In genomic region chr19:17347361-17347760, GRCh38 we compare ENCODE assay signal across 14 cellular contexts. TPM values are rescaled to one million over a fixed set of nuclear protein-coding genes. Genes with fewer than 3 reads are reported as not detected.
DNase-seq lines count a peak whose midpoint lies in the region; ATAC-seq and TF ChIP-seq lines count a peak whose summit lies in the region.
"Had no signal": no experiment of that assay in that cellular context is flagged by ENCODE, and none has a peak within 500 bp of the region (broad histone marks: within the 10 kb centered on the region; RNA-seq: fewer than 3 reads in every experiment).

No MANE protein-coding gene starts in this region.

- 14 to 17% methylated on average over 5 to 6 of the region's 6 CpGs for WGBS in esophagus, 2 donors
- WGBS in tibial nerve, 2 donors, result 19 to 20% methylated on average over 6 of the region's 6 CpGs

- TF ChIP-seq CTCF in tibial nerve (IDR thresholded peaks at IDR 0.05), result no peak

- TF ChIP-seq POLR2A in tibial nerve (IDR thresholded peaks at IDR 0.05), result no peak

- H3K27me3 ChIP-seq in MG63, result no peaks in the 10 kb centered on the region
- H3K27me3 ChIP-seq in esophagus (ENCODE audit: control insufficient read depth in 1 of 2, insufficient read depth in 2 of 2, low read length in 2 of 2), result no peaks in the 10 kb centered on the region
- H3K27me3 ChIP-seq in muscle layer of duodenum (ENCODE audit: low read depth, low read length), result no peaks in the 10 kb centered on the region
- peaks cover 0 to 17% of the 10 kb centered on the region in 2 donors for H3K27me3 ChIP-seq in tibial nerve

- H3K4me1 ChIP-seq in esophagus (ENCODE audit: control insufficient read depth in 2 of 2, insufficient read depth in 2 of 2, low read length in 1 of 2), result peaks cover 0 to 4% of the 10 kb centered on the region in 2 donors
- peaks cover 3 to 15% of the 10 kb centered on the region in 2 donors for H3K4me1 ChIP-seq in muscle layer of duodenum (ENCODE audit: control insufficient read depth in 1 of 2, insufficient read depth in 2 of 2, low read length in 2 of 2)
- peaks cover 0 to 34% (median 3%) of the 10 kb centered on the region in 4 donors for H3K4me1 ChIP-seq in tibial nerve

- H3K4me3 ChIP-seq in MG63 (no peak overlapping the region), esophagus (ENCODE audit: low read depth in 1 of 2, low read length in 2 of 2) (no peak overlapping the region), muscle layer of duodenum (ENCODE audit: low read depth in 1 of 2, low read length in 2 of 2) (no peak overlapping the region), tibial nerve (no peak overlapping the region)

- H3K9me3 ChIP-seq in MG63, result no peaks in the 10 kb centered on the region
- peaks cover 0 to 3% of the 10 kb centered on the region in 2 donors for H3K9me3 ChIP-seq in esophagus (ENCODE audit: control insufficient read depth in 2 of 2, insufficient read depth in 1 of 2, low read depth in 1 of 2, low read length in 1 of 2)
- H3K9me3 ChIP-seq in muscle layer of duodenum (ENCODE audit: control insufficient read depth in 1 of 2, low read length in 2 of 2), result no peaks in the 10 kb centered on the region
- H3K9me3 ChIP-seq in tibial nerve, result no peaks in the 10 kb centered on the region

- H3K36me3 ChIP-seq in MG63, result no peaks in the 10 kb centered on the region; the same call in 1 of the 2 replicates
- no peaks in the 10 kb centered on the region for H3K36me3 ChIP-seq in esophagus (ENCODE audit: control insufficient read depth in 2 of 2, insufficient read depth in 2 of 2, low read length in 1 of 2)
- no peaks in the 10 kb centered on the region for H3K36me3 ChIP-seq in muscle layer of duodenum (ENCODE audit: control insufficient read depth in 1 of 2, insufficient read depth in 2 of 2, low read length in 2 of 2)
- H3K36me3 ChIP-seq in tibial nerve, result peaks cover 0 to 13% (median 0%) of the 10 kb centered on the region in 3 donors

- DNase-seq in MG63, result peak; percentile 40
- no peak for DNase-seq in tibial nerve (ENCODE audit: low spot score in 2 of 2)
- no peak for DNase-seq in NCI-H526 (lab: John Stamatoyannopoulos, UW)
- no peak for DNase-seq in stimulated activated naive CD4-positive, alpha-beta T cell (lab: John Stamatoyannopoulos, UW)
- DNase-seq: activated CD4-positive, alpha-beta T cell treated with anti-CD3 and anti-CD28 coated beads for 36 hours; activated T-cell treated with anti-CD3 and anti-CD28 coated beads, Interleukin-2, amount 50 U/mL, for 4 hours; amygdala; Karpas-422; NCI-H2081; NK-92 treated with Interleukin-12 subunit alpha and Interleukin-12 subunit beta, amount 100 ng/mL, for 24 hours had no signal

- peak in 1 of 2 donors; percentile 30 for TF ChIP-seq EP300 in tibial nerve (IDR thresholded peaks at IDR 0.05)

- no peak for ATAC-seq in HG02623 (IDR thresholded peaks at IDR 0.05; ENCODE audit: unreplicated experiment)
- no peak for ATAC-seq in HG03565 (IDR thresholded peaks at IDR 0.05; ENCODE audit: unreplicated experiment)
- ATAC-seq: activated CD4-positive, alpha-beta T cell treated with anti-CD3 and anti-CD28 coated beads for 36 hours; activated T-cell treated with anti-CD3 and anti-CD28 coated beads, Interleukin-2, amount 50 U/mL, for 4 hours had no signal

- peak overlapping the region; percentile 8 to 47 for H3K27ac ChIP-seq in esophagus (ENCODE audit: low read depth in 2 of 2, low read length in 1 of 2)
- H3K27ac ChIP-seq in muscle layer of duodenum (ENCODE audit: low read length), result peak overlapping the region; percentile 21
- H3K27ac ChIP-seq in tibial nerve, result peak overlapping the region in 3 of 4 donors; percentile 20 to 78 (median 69)

RNA-seq across cellular contexts. Expression of gene GTPBP3, which starts 10.0 kb away (rescaled TPM):
- total RNA-seq in MG63 (2014; rRNA removed; shearing (Covaris generic); ENCODE audit: low replicate concordance), result 23.2 and 25.7 TPM in 2 replicates
- polyA plus RNA-seq in esophagus, result 10 to 100 TPM; 13.5 to 20.2 TPM
- 10 to 100 TPM; 15.9 to 59.4 (median 28.8) TPM for total RNA-seq in tibial nerve

RNA-seq across cellular contexts. Expression of gene ANO8, which starts 12.7 kb away (rescaled TPM):
- total RNA-seq in MG63 (2014; rRNA removed; shearing (Covaris generic); ENCODE audit: low replicate concordance), result 1.4 and 3.6 TPM in 2 replicates
- polyA plus RNA-seq in esophagus, result 10 to 100 TPM in 1 of 2 donors, 1 to 10 TPM in 1; 9.7 to 28.0 TPM
- 10 to 100 TPM; 10.7 to 23.1 (median 13.3) TPM for total RNA-seq in tibial nerve

RNA-seq across cellular contexts. Expression of gene PLVAP, which starts 29.8 kb away (rescaled TPM):
- not detected in 2 replicates for total RNA-seq in MG63 (2014; rRNA removed; shearing (Covaris generic); ENCODE audit: low replicate concordance)
- polyA plus RNA-seq in esophagus, result 10 to 100 TPM; 29.5 to 30.7 TPM
- total RNA-seq in tibial nerve, result 100 to 1,000 TPM in 1 of 4 donors, 10 to 100 TPM in 3; 21.8 to 142 (median 78.8) TPM
- total RNA-seq: activated CD4-positive, alpha-beta T cell treated with anti-CD3 and anti-CD28 coated beads for 36 hours had no signal

RNA-seq across cellular contexts. Expression of gene DDA1, which starts 38.0 kb away (rescaled TPM):
- 9.1 and 11.6 TPM in 2 replicates for total RNA-seq in MG63 (2014; rRNA removed; shearing (Covaris generic); ENCODE audit: low replicate concordance)
- 10 to 100 TPM; 40.3 to 41.4 TPM for polyA plus RNA-seq in esophagus
- total RNA-seq in tibial nerve, result 10 to 100 TPM in 1 of 4 donors, 1 to 10 TPM in 3; 5.7 to 14.7 (median 7.8) TPM

RNA-seq across cellular contexts. Expression of gene MRPL34, which starts 41.7 kb away (rescaled TPM):
- total RNA-seq in MG63 (2014; rRNA removed; shearing (Covaris generic); ENCODE audit: low replicate concordance), result 17.2 and 26.2 TPM in 2 replicates
- polyA plus RNA-seq in esophagus, result 100 to 1,000 TPM in 1 of 2 donors, 10 to 100 TPM in 1; 72.1 to 102 TPM
- total RNA-seq in tibial nerve, result 100 to 1,000 TPM; 143 to 187 (median 175) TPM

Comparison
In these comparisons a context has a peak if more than half of its experiments do, and no peak if none do; other contexts are left out.
1. RNA of gene PLVAP, which starts 29.8 kb away (total RNA-seq): 21.8 to 142 TPM in tibial nerve; not detected in MG63; every median in the first group is over 10 times any median in the second.
2. Peak in every context shown above with its lines, with median percentiles within 50 percentile points of each other: H3K27ac ChIP-seq.